In the genomic region with DNA sequence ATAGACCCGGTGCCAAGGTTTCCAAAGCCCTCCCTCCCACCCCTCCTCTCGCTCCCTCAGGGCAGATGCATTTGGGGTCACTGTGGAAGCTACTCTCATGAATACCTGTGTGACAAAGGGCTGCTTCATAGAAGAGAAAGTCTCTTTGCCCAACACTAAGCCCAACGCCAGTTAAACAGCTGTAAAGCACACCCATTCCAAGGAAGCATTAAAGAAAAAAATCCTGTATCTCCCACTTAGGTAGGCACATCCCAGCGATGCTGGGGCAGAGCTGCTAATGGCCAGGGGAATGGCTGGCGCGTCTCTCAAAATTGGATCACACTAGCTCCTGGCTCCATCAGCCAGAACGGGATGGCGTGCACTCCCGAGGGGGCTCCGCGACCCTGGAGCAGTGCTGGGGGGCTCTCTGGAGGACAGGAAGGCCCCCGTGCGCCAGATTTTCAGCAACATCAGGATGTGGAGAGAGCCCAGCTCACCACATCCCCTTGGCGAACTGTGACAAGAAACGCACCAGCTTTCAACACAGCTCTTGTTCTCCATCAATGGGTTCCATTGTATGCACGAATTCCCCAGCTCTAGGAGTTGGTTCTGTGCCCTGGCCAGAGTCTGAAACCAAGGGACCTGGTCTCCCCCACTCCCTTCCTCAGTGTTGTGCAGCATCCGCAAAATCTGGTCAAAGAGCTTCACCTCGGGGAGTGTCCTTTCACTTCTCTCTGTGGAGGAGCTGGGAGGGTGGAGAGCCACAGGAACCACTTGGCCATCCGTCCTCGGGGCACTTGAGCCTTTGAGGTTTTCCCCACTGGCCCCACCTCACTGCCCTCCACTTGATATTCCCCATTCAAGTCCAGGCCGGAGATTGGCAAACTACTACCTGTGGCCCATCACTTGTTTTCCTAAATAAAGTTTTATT, we compare ENCODE assay signal across 17 cellular contexts.
"Had no signal": no experiment of that assay in that cellular context is flagged by ENCODE, and none has a peak within 500 bp of the region (broad histone marks: within the 10 kb centered on the region; RNA-seq: fewer than 3 reads in every experiment).

No MANE protein-coding gene starts in this region.

- H3K9me3 Mint-ChIP-seq: activated T-cell treated with anti-CD3 and anti-CD28 coated beads, Interleukin-2, amount 50 U/mL, for 4 hours had no signal

- DNase-seq: activated CD4-positive, alpha-beta T cell treated with anti-CD3 and anti-CD28 coated beads, Interleukin-2, amount 50 U/mL, for 48 hours; activated effector memory CD4-positive, alpha-beta T cell treated with anti-CD3 and anti-CD28 coated beads, Interleukin-2, amount 50 U/mL, for 16 hours; activated T-cell treated with anti-CD3 and anti-CD28 coated beads, Interleukin-2, amount 50 U/mL, for 4 hours; amniotic stem cell; central memory CD4-positive, alpha-beta T cell; effector CD4-positive, alpha-beta T cell; esophagus squamous epithelium; heart right ventricle; left colon; lower lobe of right lung; pancreas; stimulated activated CD4-positive, alpha-beta T cell treated with anti-CD3 and anti-CD28 coated beads, Interleukin-2, amount 100 ng/mL, for 48 hours; stimulated activated naive B cell treated with anti-CD40 and anti-IgM and Interleukin-4, amounts not matched to agents 10 μg/mL and 1 μg/mL and 100 μg/mL, for 72 hours; T-helper 1 cell; T1000; WERI-Rb-1 had no signal

- H3K36me3 Mint-ChIP-seq: activated naive CD8-positive, alpha-beta T cell; stimulated activated naive B cell treated with anti-CD40 and anti-IgM and Interleukin-4, amounts not matched to agents 10 μg/mL and 1 μg/mL and 100 μg/mL, for 72 hours had no signal

- H3K4me3 Mint-ChIP-seq: activated naive CD8-positive, alpha-beta T cell; activated T-cell treated with anti-CD3 and anti-CD28 coated beads, Interleukin-2, amount 50 U/mL, for 4 hours; stimulated activated naive B cell treated with anti-CD40 and anti-IgM and Interleukin-4, amounts not matched to agents 10 μg/mL and 1 μg/mL and 100 μg/mL, for 72 hours had no signal

- H3K4me1 Mint-ChIP-seq: stimulated activated naive B cell treated with anti-CD40 and anti-IgM and Interleukin-4, amounts not matched to agents 10 μg/mL and 1 μg/mL and 100 μg/mL, for 72 hours had no signal

- H3K27ac Mint-ChIP-seq: activated naive CD8-positive, alpha-beta T cell; stimulated activated naive B cell treated with anti-CD40 and anti-IgM and Interleukin-4, amounts not matched to agents 10 μg/mL and 1 μg/mL and 100 μg/mL, for 72 hours had no signal

- ATAC-seq: activated T-cell treated with anti-CD3 and anti-CD28 coated beads, Interleukin-2, amount 50 U/mL, for 4 hours; heart right ventricle; left colon; lower lobe of right lung; pancreas; stimulated activated naive B cell treated with anti-CD40 and anti-IgM and Interleukin-4, amounts not matched to agents 10 μg/mL and 1 μg/mL and 100 μg/mL, for 72 hours had no signal
